In genomic region chr6:44043036-44043478, GRCh38 we compare ENCODE assay signal across 13 cellular contexts.
DNase-seq lines count a peak whose midpoint lies in the region; ATAC-seq, FAIRE-seq and TF ChIP-seq lines count a peak whose summit lies in the region.
"Had no signal": no experiment of that assay in that cellular context is flagged by ENCODE, and none has a peak within 500 bp of the region (broad histone marks: within the 10 kb centered on the region; RNA-seq: fewer than 3 reads in every experiment).

No MANE protein-coding gene starts in this region.

- intact Hi-C loops in CD4-positive, alpha-beta T cell (cut with DNase I, micrococcal nuclease), result no loop called here

- no peak for TF ChIP-seq CTCF in A549 (IDR thresholded peaks at IDR 0.05)
- no peak for TF ChIP-seq CTCF in CD4-positive, alpha-beta T cell (IDR thresholded peaks at IDR 0.05)

- 13% methylated on average over 1 of the region's 1 CpG for WGBS in A549 (ENCODE audit: missing lambda C conversion rate)

- H3K27ac ChIP-seq in A549 (peak overlapping the region; percentile 95 to 98), HUES48 (ENCODE audit: low read depth, low read length) (peak overlapping the region; percentile 59), angular gyrus (ENCODE audit: low read depth, low read length) (peak overlapping the region; percentile 41)
- no peak overlapping the region for H3K27ac ChIP-seq in CD4-positive, alpha-beta T cell (ENCODE audit: low read depth, low read length)

- H3K4me3 ChIP-seq in A549, result no peak overlapping the region
- H3K4me3 ChIP-seq in HUES48 (ENCODE audit: low read depth, low read length), result no peak overlapping the region

- no peak overlapping the region for H3K27ac Mint-ChIP-seq in CD4-positive, alpha-beta T cell
- H3K27ac Mint-ChIP-seq: activated naive CD8-positive, alpha-beta T cell; CD4-positive, CD25-positive, alpha-beta regulatory T cell; stimulated activated naive B cell treated with anti-CD40 and anti-IgM and Interleukin-4, amounts not matched to agents 10 μg/mL and 1 μg/mL and 100 μg/mL, for 72 hours had no signal

- H3K4me1 Mint-ChIP-seq in CD4-positive, alpha-beta T cell (ENCODE audit: low read depth), result no peaks in the 10 kb centered on the region
- H3K4me1 Mint-ChIP-seq: CD4-positive, CD25-positive, alpha-beta regulatory T cell; stimulated activated naive B cell treated with anti-CD40 and anti-IgM and Interleukin-4, amounts not matched to agents 10 μg/mL and 1 μg/mL and 100 μg/mL, for 72 hours had no signal

- H3K4me3 Mint-ChIP-seq in CD4-positive, alpha-beta T cell, result no peak overlapping the region
- H3K4me3 Mint-ChIP-seq: activated naive CD8-positive, alpha-beta T cell; CD4-positive, CD25-positive, alpha-beta regulatory T cell; stimulated activated naive B cell treated with anti-CD40 and anti-IgM and Interleukin-4, amounts not matched to agents 10 μg/mL and 1 μg/mL and 100 μg/mL, for 72 hours had no signal

- no peak for TF ChIP-seq POLR2A in A549 (IDR thresholded peaks at IDR 0.05; ENCODE audit: low read length)

- H3K27me3 Mint-ChIP-seq in CD4-positive, alpha-beta T cell, result no peaks in the 10 kb centered on the region
- H3K27me3 Mint-ChIP-seq: activated naive CD8-positive, alpha-beta T cell had no signal

- TF ChIP-seq EP300 in A549 (IDR thresholded peaks at IDR 0.05), result peak; percentile 21 to 22; a peak in 2 of 5 replicates

- DNase-seq in A549 (ENCODE audit: low read depth in 1 of 2, low spot score in 1 of 2), result peak in 1 of 2 experiments; percentile 80
- no peak for DNase-seq in left lobe of liver (ENCODE audit: low spot score)
- no peak for DNase-seq in CD4-positive, alpha-beta T cell
- DNase-seq in NOMO-1 treated with dmso at 0.1 percent for 144 hours (lab: John Stamatoyannopoulos, UW; ENCODE audit: unreplicated experiment), result no peak
- DNase-seq in activated CD8-positive, alpha-beta memory T cell treated with anti-CD3 and anti-CD28 coated beads, Interleukin-2, amount 50 U/mL, for 48 hours, result no peak
- DNase-seq in hepatic stellate cell (ENCODE audit: low spot score), result no peak
- DNase-seq: CD4-positive, CD25-positive, alpha-beta regulatory T cell; NCI-H2029; stimulated activated naive B cell treated with anti-CD40 and anti-IgM and Interleukin-4, amounts not matched to agents 10 μg/mL and 1 μg/mL and 100 μg/mL, for 72 hours; T1000 had no signal

- no peaks in the 10 kb centered on the region for H3K36me3 Mint-ChIP-seq in CD4-positive, alpha-beta T cell (ENCODE audit: low read depth)
- H3K36me3 Mint-ChIP-seq: activated naive CD8-positive, alpha-beta T cell; CD4-positive, CD25-positive, alpha-beta regulatory T cell; stimulated activated naive B cell treated with anti-CD40 and anti-IgM and Interleukin-4, amounts not matched to agents 10 μg/mL and 1 μg/mL and 100 μg/mL, for 72 hours had no signal

- no peaks in the 10 kb centered on the region for H3K9me3 Mint-ChIP-seq in CD4-positive, alpha-beta T cell
- H3K9me3 Mint-ChIP-seq: stimulated activated naive B cell treated with anti-CD40 and anti-IgM and Interleukin-4, amounts not matched to agents 10 μg/mL and 1 μg/mL and 100 μg/mL, for 72 hours had no signal

- peak; percentile 35 to 69 for ATAC-seq in A549
- peak; percentile 75 for ATAC-seq in left lobe of liver
- no peak for ATAC-seq in CD4-positive, alpha-beta T cell (ENCODE audit: poor library complexity)
- ATAC-seq: stimulated activated naive B cell treated with anti-CD40 and anti-IgM and Interleukin-4, amounts not matched to agents 10 μg/mL and 1 μg/mL and 100 μg/mL, for 72 hours had no signal

- no peaks in the 10 kb centered on the region for H3K27me3 ChIP-seq in HUES48 (ENCODE audit: control insufficient read depth, insufficient read depth, low read length)
- H3K27me3 ChIP-seq in CD4-positive, alpha-beta T cell (ENCODE audit: control insufficient read depth, insufficient read depth, low read length), result no peaks in the 10 kb centered on the region

- peaks cover 89% of the 10 kb centered on the region for H3K4me1 ChIP-seq in A549
- H3K4me1 ChIP-seq in HUES48 (ENCODE audit: control insufficient read depth, insufficient read depth, low read length), result peaks cover 26% of the 10 kb centered on the region

- no peak; a peak in 1 of 5 replicates for TF ChIP-seq RAD21 in A549 (conservative IDR thresholded peaks at IDR 0.05 in 1 of 2, IDR thresholded peaks at IDR 0.05 in 1 of 2)

- POLR2A ChIA-PET in A549 (lab: Yijun Ruan, JAX), result interaction anchor here (0.8 to 2.9 kb wide), 3 partner anchors 10 to 31 kb away, joined by 5 to 10 read pairs (median 5); no protein-coding TSS in a partner anchor
- POLR2A ChIA-PET in CD4-positive, alpha-beta T cell (lab: Charles Lee), result no interaction called here

- FAIRE-seq in A549 (lab: Jason Lieb, UNC), result no peak

- H3K36me3 ChIP-seq in HUES48 (ENCODE audit: control insufficient read depth, insufficient read depth, low read length), result no peaks in the 10 kb centered on the region

- CTCF ChIA-PET in A549 (lab: Yijun Ruan, JAX), result interaction anchor here (1.1 to 2.1 kb wide), 8 partner anchors 10 to 273 kb away, joined by 3 to 9 read pairs (median 6); partner anchors contain the start of gene VEGFA
- CTCF ChIA-PET in CD4-positive, alpha-beta T cell (lab: Charles Lee), result no interaction called here

- H3K9me3 ChIP-seq in A549, result no peaks in the 10 kb centered on the region
- H3K9me3 ChIP-seq in HUES48 (ENCODE audit: control insufficient read depth, insufficient read depth, low read length), result no peaks in the 10 kb centered on the region
- H3K9me3 ChIP-seq in CD4-positive, alpha-beta T cell (ENCODE audit: control insufficient read depth, low read length), result no peaks in the 10 kb centered on the region

- peak overlapping the region; percentile 69 for H3K4me2 ChIP-seq in A549

- no peak overlapping the region for H3K9ac ChIP-seq in HUES48 (ENCODE audit: low read depth, low read length)

TF ChIP-seq in A549, 52 proteins besides CTCF, POLR2A, EP300 and RAD21:
- no peak for TF ChIP-seq MYC (IDR thresholded peaks at IDR 0.05; ENCODE audit: borderline replicate concordance, low read length)
- TF ChIP-seq JUN (IDR thresholded peaks at IDR 0.05), result peak in 1 of 2 experiments; percentile 23; a peak in 1 of 5 replicates
- 0 out of 3 replicates have a peak, but pooled peaks have one; percentile 10 for TF ChIP-seq SMC3 (IDR thresholded peaks at IDR 0.05)
- no peak for TF ChIP-seq FOSL2 (IDR thresholded peaks at IDR 0.05)
- TF ChIP-seq FOSL2 (CRISPR knock-in tag; IDR thresholded peaks at IDR 0.05), result peak; percentile 58
- peak; percentile 56; the same call in 1 of the 2 replicates for TF ChIP-seq GATA3 (IDR thresholded peaks at IDR 0.05; ENCODE audit: borderline replicate concordance)
- TF ChIP-seq EHF (CRISPR knock-in tag; IDR thresholded peaks at IDR 0.05), result no peak
- no peak for TF ChIP-seq ZC3H11A (IDR thresholded peaks at IDR 0.05)
- TF ChIP-seq MAX (IDR thresholded peaks at IDR 0.05), result peak; percentile 46; the same call in 1 of the 2 replicates
- peak; percentile 63; the same call in 1 of the 2 replicates for TF ChIP-seq JUNB (IDR thresholded peaks at IDR 0.05)
- no peak for TF ChIP-seq RARB (CRISPR knock-in tag; IDR thresholded peaks at IDR 0.05)
